ENCODE assay signal across 1 cellular context in genomic region chr6:7974932-7975763, GRCh38.
TF ChIP-seq lines count a peak whose summit lies in the region.

No MANE protein-coding gene starts in this region.

TF ChIP-seq in K562, 482 proteins besides CTCF, POLR2A, EP300 and RAD21 (continued from another document):
- TF ChIP-seq MGA (IDR thresholded peaks at IDR 0.05) (peak; percentile 38; the same call in 1 of the 2 replicates), THRA (IDR thresholded peaks at IDR 0.05) (no peak), FOXJ2 (tag; IDR thresholded peaks at IDR 0.05) (peak; percentile 83), RBFOX2 (IDR thresholded peaks at IDR 0.05; ENCODE audit: low read depth, low read length) (no peak), CREB1 (IDR thresholded peaks at IDR 0.05) (no peak), CREB1 (CRISPR knock-in tag; IDR thresholded peaks at IDR 0.05) (0 out of 2 replicates have a peak, but pooled peaks have one; percentile 21), ZEB2 (IDR thresholded peaks at IDR 0.05) (peak; percentile 92), XRCC5 (IDR thresholded peaks at IDR 0.05; ENCODE audit: low read depth, low read length) (peak; percentile 47; the same call in 1 of the 2 replicates), FOXM1 (IDR thresholded peaks at IDR 0.05; ENCODE audit: low read depth) (peak; percentile 47; the same call in 1 of the 2 replicates), FOXM1 (CRISPR knock-in tag; IDR thresholded peaks at IDR 0.05; ENCODE audit: low read depth) (0 out of 2 replicates have a peak, but pooled peaks have one; percentile 54), BHLHE40 (IDR thresholded peaks at IDR 0.05; ENCODE audit: low read length) (peak; percentile 91), POLR2B (IDR thresholded peaks at IDR 0.05; ENCODE audit: low read depth, partially characterized antibody) (no peak), CEBPG (CRISPR knock-in tag; IDR thresholded peaks at IDR 0.05) (peak; percentile 59), CEBPG (tag; conservative IDR thresholded peaks at IDR 0.05 in 1 of 2, IDR thresholded peaks at IDR 0.05 in 1 of 2) (peak in 1 of 2 experiments; percentile 70; a peak in 1 of 4 replicates), ZNF280B (CRISPR knock-in tag; IDR thresholded peaks at IDR 0.05) (no peak), ATF2 (CRISPR knock-in tag; IDR thresholded peaks at IDR 0.05) (no peak), SMAD3 (CRISPR knock-in tag; conservative IDR thresholded peaks at IDR 0.05) (0 out of 2 replicates have a peak, but pooled peaks have one; percentile 40), ZNF253 (CRISPR knock-in tag; conservative IDR thresholded peaks at IDR 0.05) (no peak)
TF ChIP-seq in K562: peak in this region for 136.
